Comparison of ENCODE assay signal across 22 cellular contexts in genomic region chr7:2044883-2045471, GRCh38.
DNase-seq lines count a peak whose midpoint lies in the region; ATAC-seq and TF ChIP-seq lines count a peak whose summit lies in the region.
"Had no signal": no experiment of that assay in that cellular context is flagged by ENCODE, and none has a peak within 500 bp of the region (broad histone marks: within the 10 kb centered on the region; RNA-seq: fewer than 3 reads in every experiment).

No MANE protein-coding gene starts in this region.

- TF ChIP-seq POLR2A in upper lobe of left lung (IDR thresholded peaks at IDR 0.05), result no peak

- H3K4me1 Mint-ChIP-seq in natural killer cell, result peaks cover 65 to 67% of the 10 kb centered on the region in 2 donors
- H3K4me1 Mint-ChIP-seq in stimulated activated naive B cell treated with anti-CD40 and anti-IgM and Interleukin-4, amounts not matched to agents 10 μg/mL and 1 μg/mL and 100 μg/mL, for 72 hours, result peaks cover 52 to 58% of the 10 kb centered on the region in 2 donors

- TF ChIP-seq CTCF in natural killer cell (IDR thresholded peaks at IDR 0.05) (no peak), upper lobe of left lung (IDR thresholded peaks at IDR 0.05) (no peak)

- H3K4me3 ChIP-seq in ectodermal cell (ENCODE audit: insufficient read depth, low read depth, low read length), result no peak overlapping the region
- no peak overlapping the region for H3K4me3 ChIP-seq in upper lobe of left lung
- H3K4me3 ChIP-seq: dorsolateral prefrontal cortex, transverse colon had no signal

- H3K4me1 ChIP-seq in ectodermal cell (ENCODE audit: control insufficient read depth, insufficient read depth, low read length) (peaks cover 8% of the 10 kb centered on the region), upper lobe of left lung (no peaks in the 10 kb centered on the region)
- H3K4me1 ChIP-seq: parathyroid adenoma had no signal

- H3K36me3 ChIP-seq in ectodermal cell (ENCODE audit: control insufficient read depth, insufficient read depth, low read length) (peaks cover 6% of the 10 kb centered on the region), upper lobe of left lung (peaks cover 0 to 4% (median 1%) of the 10 kb centered on the region in 4 donors)

- no peaks in the 10 kb centered on the region for H3K9me3 Mint-ChIP-seq in natural killer cell
- no peaks in the 10 kb centered on the region for H3K9me3 Mint-ChIP-seq in stimulated activated naive B cell treated with anti-CD40 and anti-IgM and Interleukin-4, amounts not matched to agents 10 μg/mL and 1 μg/mL and 100 μg/mL, for 72 hours
- H3K9me3 Mint-ChIP-seq: activated naive CD4-positive, alpha-beta T cell treated with anti-CD3 and anti-CD28 coated beads, Interleukin-2, amount 50 U/mL, for 24 hours; activated T-cell treated with anti-CD3 and anti-CD28 coated beads, Interleukin-2, amount 50 U/mL, for 4 hours; central memory CD8-positive, alpha-beta T cell had no signal

- H3K27ac ChIP-seq in ectodermal cell (ENCODE audit: insufficient read depth, low read depth, low read length, poor library complexity, severe bottlenecking) (peak overlapping the region; percentile 6), upper lobe of left lung (no peak overlapping the region)
- H3K27ac ChIP-seq: dorsolateral prefrontal cortex, epithelial cell of prostate, parathyroid adenoma, RWPE1, transverse colon had no signal

- H3K36me3 Mint-ChIP-seq in natural killer cell, result no peaks in the 10 kb centered on the region
- H3K36me3 Mint-ChIP-seq in stimulated activated naive B cell treated with anti-CD40 and anti-IgM and Interleukin-4, amounts not matched to agents 10 μg/mL and 1 μg/mL and 100 μg/mL, for 72 hours, result peaks cover 51 to 60% of the 10 kb centered on the region in 2 donors
- H3K36me3 Mint-ChIP-seq: activated naive CD4-positive, alpha-beta T cell treated with anti-CD3 and anti-CD28 coated beads, Interleukin-2, amount 50 U/mL, for 24 hours had no signal

- peaks cover 22 to 34% of the 10 kb centered on the region in 2 donors for H3K27me3 Mint-ChIP-seq in natural killer cell (ENCODE audit: low read depth in 2 of 2)
- no peaks in the 10 kb centered on the region for H3K27me3 Mint-ChIP-seq in stimulated activated naive B cell treated with anti-CD40 and anti-IgM and Interleukin-4, amounts not matched to agents 10 μg/mL and 1 μg/mL and 100 μg/mL, for 72 hours
- H3K27me3 Mint-ChIP-seq: activated naive CD4-positive, alpha-beta T cell treated with anti-CD3 and anti-CD28 coated beads, Interleukin-2, amount 50 U/mL, for 24 hours; central memory CD8-positive, alpha-beta T cell had no signal

- peak overlapping the region in 1 of 2 donors; percentile 35 for H3K27ac Mint-ChIP-seq in natural killer cell
- H3K27ac Mint-ChIP-seq in stimulated activated naive B cell treated with anti-CD40 and anti-IgM and Interleukin-4, amounts not matched to agents 10 μg/mL and 1 μg/mL and 100 μg/mL, for 72 hours, result peak overlapping the region; percentile 14
- H3K27ac Mint-ChIP-seq: activated naive CD4-positive, alpha-beta T cell treated with anti-CD3 and anti-CD28 coated beads, Interleukin-2, amount 50 U/mL, for 24 hours had no signal

- ATAC-seq in natural killer cell (peak; percentile 53 to 78 (median 62)), upper lobe of left lung (ENCODE audit: low FRiP score in 2 of 2) (no peak)
- no peak for ATAC-seq in stimulated activated naive B cell treated with anti-CD40 and anti-IgM and Interleukin-4, amounts not matched to agents 10 μg/mL and 1 μg/mL and 100 μg/mL, for 72 hours (replicated peaks)
- ATAC-seq: activated T-cell treated with anti-CD3 and anti-CD28 coated beads, Interleukin-2, amount 50 U/mL, for 4 hours had no signal

- no peak for TF ChIP-seq EP300 in upper lobe of left lung (IDR thresholded peaks at IDR 0.05)

- H3K9me3 ChIP-seq in ectodermal cell (ENCODE audit: control insufficient read depth, low read length), result no peaks in the 10 kb centered on the region
- no peaks in the 10 kb centered on the region for H3K9me3 ChIP-seq in upper lobe of left lung
- H3K9me3 ChIP-seq: transverse colon had no signal

- intact Hi-C loops in natural killer cell (cut with micrococcal nuclease), result no loop called here

- H3K27me3 ChIP-seq in ectodermal cell (ENCODE audit: control insufficient read depth, insufficient read depth, low read length, poor library complexity, severe bottlenecking), result no peaks in the 10 kb centered on the region
- no peaks in the 10 kb centered on the region for H3K27me3 ChIP-seq in upper lobe of left lung
- H3K27me3 ChIP-seq: dorsolateral prefrontal cortex, transverse colon had no signal

- peak overlapping the region; percentile 66 for H3K4me3 Mint-ChIP-seq in natural killer cell
- no peak overlapping the region for H3K4me3 Mint-ChIP-seq in stimulated activated naive B cell treated with anti-CD40 and anti-IgM and Interleukin-4, amounts not matched to agents 10 μg/mL and 1 μg/mL and 100 μg/mL, for 72 hours
- H3K4me3 Mint-ChIP-seq: activated naive CD4-positive, alpha-beta T cell treated with anti-CD3 and anti-CD28 coated beads, Interleukin-2, amount 50 U/mL, for 24 hours; activated T-cell treated with anti-CD3 and anti-CD28 coated beads, Interleukin-2, amount 50 U/mL, for 4 hours; central memory CD8-positive, alpha-beta T cell had no signal

- DNase-seq in activated effector memory CD4-positive, alpha-beta T cell treated with anti-CD3 and anti-CD28 coated beads, Interleukin-2, amount 50 U/mL, for 16 hours, result peak; percentile 55
- DNase-seq in activated effector memory CD4-positive, alpha-beta T cell treated with Interleukin-2 at 50 U/mL for 16 hours, result no peak
- DNase-seq in natural killer cell (no peak), upper lobe of left lung (no peak), NCI-H748 treated with DMSO at 0.1 percent for 48 hours (lab: John Stamatoyannopoulos, UW) (no peak)
- no peak for DNase-seq in stimulated activated naive B cell treated with anti-CD40 and anti-IgM and Interleukin-4, amounts not matched to agents 10 μg/mL and 1 μg/mL and 100 μg/mL, for 72 hours
- no peak for DNase-seq in activated CD4-positive, alpha-beta T cell treated with anti-CD3 and anti-CD28 coated beads for 48 hours
- DNase-seq: activated CD4-positive, alpha-beta T cell treated with anti-CD3 and anti-CD28 coated beads for 1 hour; activated CD8-positive, alpha-beta memory T cell treated with anti-CD3 and anti-CD28 coated beads for 24 hours; activated T-cell treated with anti-CD3 and anti-CD28 coated beads, Interleukin-2, amount 50 U/mL, for 4 hours; C1 segment of cervical spinal cord; NCI-H2171 treated with DMSO at 0.1 percent for 48 hours; stimulated activated CD4-positive, alpha-beta T cell treated with anti-CD3 and anti-CD28 coated beads, Interleukin-1b, Interleukin-23, amount 100 ng/mL, for 48 hours; SW 1271; transverse colon had no signal

- 91% methylated on average over 21 of the region's 21 CpGs for WGBS in ectodermal cell, 2 experiments
- 94 to 97% methylated on average over 17 to 21 of the region's 21 CpGs for WGBS in upper lobe of left lung, 2 donors

Comparison
In these comparisons a context has a peak if more than half of its experiments do, and no peak if none do; other contexts are left out.
1. ATAC-seq: peak in natural killer cell (3 of 3); none in stimulated activated naive B cell treated with anti-CD40 and anti-IgM and Interleukin-4, amounts not matched to agents 10 μg/mL and 1 μg/mL and 100 μg/mL, for 72 hours (0 of 2) and upper lobe of left lung (0 of 2).